Comparison of ENCODE assay signal across 8 cellular contexts in the genomic region with DNA sequence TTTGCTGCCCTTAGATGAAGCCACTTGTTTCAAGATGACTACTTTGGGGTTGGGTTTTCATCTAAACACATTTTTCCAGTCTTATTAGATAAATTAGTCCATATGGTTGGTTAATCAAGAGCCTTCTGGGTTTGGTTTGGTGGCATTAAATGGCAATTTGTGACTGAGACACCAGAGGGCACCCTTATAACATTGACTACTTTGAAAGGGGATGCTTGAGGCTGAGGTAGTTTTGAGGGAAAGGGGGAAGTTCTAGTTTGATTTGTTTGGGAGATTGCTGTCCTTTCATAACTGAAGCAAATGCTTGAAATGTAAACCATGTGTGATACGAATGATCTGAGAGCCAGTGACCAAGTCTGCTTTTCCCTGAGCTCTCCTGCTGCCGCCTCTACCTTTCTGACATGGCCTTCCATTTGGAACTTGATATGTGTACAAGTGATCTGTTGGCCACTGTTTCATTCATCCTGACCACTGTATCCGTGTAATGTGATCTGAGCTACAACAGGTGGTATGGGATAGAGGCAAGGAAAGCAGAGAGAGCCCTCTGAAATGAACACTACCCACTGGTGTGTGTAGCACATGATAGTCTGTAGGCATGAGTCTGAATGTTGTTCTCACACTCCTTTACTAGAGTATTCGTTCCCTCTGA. TPM values are rescaled to one million over a fixed set of nuclear protein-coding genes. Genes with fewer than 3 reads are reported as not detected.
DNase-seq lines count a peak whose midpoint lies in the region; ATAC-seq and TF ChIP-seq lines count a peak whose summit lies in the region.

No MANE protein-coding gene starts in this region.

- no peaks in the 10 kb centered on the region for H3K9me3 ChIP-seq in T-helper 17 cell (ENCODE audit: control insufficient read depth, low read length, poor library complexity, severe bottlenecking)
- H3K9me3 ChIP-seq in naive thymus-derived CD4-positive, alpha-beta T cell (ENCODE audit: control insufficient read depth in 2 of 3, low read length in 3 of 3) = no peaks in the 10 kb centered on the region

- no peak overlapping the region for H3K4me3 ChIP-seq in epithelial cell of proximal tubule (ENCODE audit: low read depth, low read length)
- H3K4me3 ChIP-seq in naive thymus-derived CD4-positive, alpha-beta T cell (ENCODE audit: low read length) = no peak overlapping the region

- H3K27ac Mint-ChIP-seq in activated naive CD8-positive, alpha-beta T cell treated with anti-CD3 and anti-CD28 coated beads, Interleukin-2, amount 10 ng/mL, durations not matched to agents 7 days and 5 days = peak overlapping the region; percentile 1
- no peak overlapping the region for H3K27ac Mint-ChIP-seq in activated naive CD8-positive, alpha-beta T cell treated with anti-CD3 and anti-CD28 coated beads, Interleukin-2, amount 50 U/mL, for 24 hours
- H3K27ac Mint-ChIP-seq in T-helper 17 cell = peak overlapping the region; percentile 53
- peak overlapping the region in 7 of 9 donors; percentile 3 to 34 (median 19) for H3K27ac Mint-ChIP-seq in naive thymus-derived CD4-positive, alpha-beta T cell

- no peaks in the 10 kb centered on the region for H3K27me3 ChIP-seq in naive thymus-derived CD4-positive, alpha-beta T cell (ENCODE audit: control insufficient read depth in 2 of 2, insufficient read depth in 2 of 2, low read length in 2 of 2)

- peaks cover 13 to 28% of the 10 kb centered on the region in 2 donors for H3K4me1 ChIP-seq in naive thymus-derived CD4-positive, alpha-beta T cell (ENCODE audit: control insufficient read depth in 2 of 2, insufficient read depth in 2 of 2, low read length in 2 of 2)

- no peak overlapping the region for H3K27ac ChIP-seq in naive thymus-derived CD4-positive, alpha-beta T cell (ENCODE audit: low read depth, low read length)

- no peak for ATAC-seq in activated naive CD8-positive, alpha-beta T cell treated with anti-CD3 and anti-CD28 coated beads, Interleukin-2, amount 10 ng/mL, durations not matched to agents 7 days and 5 days (ENCODE audit: low read depth)
- ATAC-seq in activated naive CD8-positive, alpha-beta T cell treated with anti-CD3 and anti-CD28 coated beads, Interleukin-2, amount 50 U/mL, for 24 hours = no peak
- ATAC-seq in T-helper 17 cell (peak; percentile 58), GM19467 (IDR thresholded peaks at IDR 0.05; ENCODE audit: unreplicated experiment) (no peak)
- peak; percentile 86 for ATAC-seq in naive thymus-derived CD4-positive, alpha-beta T cell

- no peak overlapping the region for H3K4me3 Mint-ChIP-seq in activated naive CD8-positive, alpha-beta T cell treated with anti-CD3 and anti-CD28 coated beads, Interleukin-2, amount 10 ng/mL, durations not matched to agents 7 days and 5 days
- H3K4me3 Mint-ChIP-seq in activated naive CD8-positive, alpha-beta T cell treated with anti-CD3 and anti-CD28 coated beads, Interleukin-2, amount 50 U/mL, for 24 hours = no peak overlapping the region
- peak overlapping the region; percentile 50 for H3K4me3 Mint-ChIP-seq in T-helper 17 cell
- peak overlapping the region in 2 of 10 donors; percentile 8 to 44 for H3K4me3 Mint-ChIP-seq in naive thymus-derived CD4-positive, alpha-beta T cell

- POLR2A ChIA-PET in activated naive CD8-positive, alpha-beta T cell treated with anti-CD3 and anti-CD28 coated beads, Interleukin-2, amount 10 ng/mL, durations not matched to agents 7 days and 5 days (lab: Charles Lee) = interaction anchor here (0.6 to 8.2 kb wide), 8 partner anchors 13 to 230 kb away, joined by 3 to 79 read pairs (median 4); no protein-coding TSS in a partner anchor
- POLR2A ChIA-PET in naive thymus-derived CD4-positive, alpha-beta T cell (lab: Charles Lee) = interaction anchor here (1.1 to 28.4 kb wide), 3 partner anchors 29 to 98 kb away, joined by 3 to 742 read pairs (median 35); no protein-coding TSS in a partner anchor

- CTCF ChIA-PET in naive thymus-derived CD4-positive, alpha-beta T cell (lab: Charles Lee) = interaction anchor here (0.8 to 7.3 kb wide), 21 partner anchors 10 to 236 kb away, joined by 3 to 233 read pairs (median 6); partner anchors contain the start of gene IGFBP4

- H3K36me3 Mint-ChIP-seq in activated naive CD8-positive, alpha-beta T cell treated with anti-CD3 and anti-CD28 coated beads, Interleukin-2, amount 10 ng/mL, durations not matched to agents 7 days and 5 days = peaks cover 27% of the 10 kb centered on the region
- peaks cover 54% of the 10 kb centered on the region for H3K36me3 Mint-ChIP-seq in activated naive CD8-positive, alpha-beta T cell treated with anti-CD3 and anti-CD28 coated beads, Interleukin-2, amount 50 U/mL, for 24 hours (ENCODE audit: low read depth)
- no peaks in the 10 kb centered on the region for H3K36me3 Mint-ChIP-seq in T-helper 17 cell (ENCODE audit: low read depth)
- peaks cover 0 to 12% (median 0%) of the 10 kb centered on the region in 5 donors for H3K36me3 Mint-ChIP-seq in naive thymus-derived CD4-positive, alpha-beta T cell

- peaks cover 22% of the 10 kb centered on the region for H3K4me1 Mint-ChIP-seq in activated naive CD8-positive, alpha-beta T cell treated with anti-CD3 and anti-CD28 coated beads, Interleukin-2, amount 10 ng/mL, durations not matched to agents 7 days and 5 days
- peaks cover 28% of the 10 kb centered on the region for H3K4me1 Mint-ChIP-seq in activated naive CD8-positive, alpha-beta T cell treated with anti-CD3 and anti-CD28 coated beads, Interleukin-2, amount 50 U/mL, for 24 hours
- H3K4me1 Mint-ChIP-seq in T-helper 17 cell = peaks cover 13% of the 10 kb centered on the region
- peaks cover 11 to 21% (median 15%) of the 10 kb centered on the region in 7 donors for H3K4me1 Mint-ChIP-seq in naive thymus-derived CD4-positive, alpha-beta T cell

- H3K27me3 Mint-ChIP-seq in activated naive CD8-positive, alpha-beta T cell treated with anti-CD3 and anti-CD28 coated beads, Interleukin-2, amount 10 ng/mL, durations not matched to agents 7 days and 5 days = no peaks in the 10 kb centered on the region
- no peaks in the 10 kb centered on the region for H3K27me3 Mint-ChIP-seq in activated naive CD8-positive, alpha-beta T cell treated with anti-CD3 and anti-CD28 coated beads, Interleukin-2, amount 50 U/mL, for 24 hours
- H3K27me3 Mint-ChIP-seq in T-helper 17 cell = no peaks in the 10 kb centered on the region
- no peaks in the 10 kb centered on the region for H3K27me3 Mint-ChIP-seq in naive thymus-derived CD4-positive, alpha-beta T cell

- intact Hi-C loops in naive thymus-derived CD4-positive, alpha-beta T cell (cut with micrococcal nuclease) = loop anchor here (1.0 kb wide), 5 partner anchors 15 to 230 kb away; no protein-coding TSS in a partner anchor

- peak; percentile 83 for TF ChIP-seq CTCF in epithelial cell of proximal tubule (conservative IDR thresholded peaks at IDR 0.05; ENCODE audit: low read depth, low read length)

- no peaks in the 10 kb centered on the region for H3K36me3 ChIP-seq in naive thymus-derived CD4-positive, alpha-beta T cell (ENCODE audit: control insufficient read depth in 2 of 3, insufficient read depth in 3 of 3, low read length in 3 of 3)

- no peaks in the 10 kb centered on the region for H3K9me3 Mint-ChIP-seq in activated naive CD8-positive, alpha-beta T cell treated with anti-CD3 and anti-CD28 coated beads, Interleukin-2, amount 10 ng/mL, durations not matched to agents 7 days and 5 days
- H3K9me3 Mint-ChIP-seq in activated naive CD8-positive, alpha-beta T cell treated with anti-CD3 and anti-CD28 coated beads, Interleukin-2, amount 50 U/mL, for 24 hours = no peaks in the 10 kb centered on the region
- peaks cover 0 to 2% (median 0%) of the 10 kb centered on the region in 11 donors for H3K9me3 Mint-ChIP-seq in naive thymus-derived CD4-positive, alpha-beta T cell

- no peak for DNase-seq in activated naive CD8-positive, alpha-beta T cell treated with anti-CD3 and anti-CD28 coated beads, Interleukin-2, amount 10 ng/mL, durations not matched to agents 7 days and 5 days
- no peak for DNase-seq in activated naive CD8-positive, alpha-beta T cell treated with anti-CD3 and anti-CD28 coated beads, Interleukin-2, amount 50 U/mL, for 24 hours
- DNase-seq in NCI-H1436 (lab: John Stamatoyannopoulos, UW) = peak; percentile 64
- peak in 1 of 3 donors; percentile 49 for DNase-seq in T-helper 17 cell
- no peak for DNase-seq in epithelial cell of proximal tubule (ENCODE audit: low read depth)
- peak in 7 of 9 donors; percentile 43 to 70 (median 64) for DNase-seq in naive thymus-derived CD4-positive, alpha-beta T cell
- DNase-seq in T-helper 9 cell = no peak

RNA-seq across cellular contexts. Expression of gene RARA, which starts 5.8 kb away (rescaled TPM):
- total RNA-seq in activated naive CD8-positive, alpha-beta T cell treated with anti-CD3 and anti-CD28 coated beads, Interleukin-2, amount 10 ng/mL, durations not matched to agents 7 days and 5 days = 10 to 100 TPM; 51.7 to 53.6 TPM
- 100 to 1,000 TPM in 1 of 2 donors, 10 to 100 TPM in 1; 97.0 to 106 TPM for total RNA-seq in T-helper 17 cell
- 19.5 and 21.9 TPM in 2 replicates for total RNA-seq in epithelial cell of proximal tubule
- 100 to 1,000 TPM in 1 of 5 experiments, 10 to 100 TPM in 4; 40.0 to 115 (median 43.8) TPM for total RNA-seq in naive thymus-derived CD4-positive, alpha-beta T cell
- 10 to 100 TPM in 1 of 2 donors, 1 to 10 TPM in 1; 6.7 to 16.5 TPM for polyA plus RNA-seq in naive thymus-derived CD4-positive, alpha-beta T cell

RNA-seq across cellular contexts. Expression of gene CDC6, which starts 15.5 kb away (rescaled TPM):
- 10 to 100 TPM; 67.9 to 75.2 TPM for total RNA-seq in activated naive CD8-positive, alpha-beta T cell treated with anti-CD3 and anti-CD28 coated beads, Interleukin-2, amount 10 ng/mL, durations not matched to agents 7 days and 5 days
- total RNA-seq in T-helper 17 cell (1 to 10 TPM; 1.2 to 2.7 TPM), epithelial cell of proximal tubule (49.2 and 66.5 TPM in 2 replicates)
- total RNA-seq in naive thymus-derived CD4-positive, alpha-beta T cell = 10 to 100 TPM in 1 of 5 experiments, 1 to 10 TPM in 1, under 1 TPM in 3; 0.51 to 73.6 (median 0.85) TPM
- polyA plus RNA-seq in naive thymus-derived CD4-positive, alpha-beta T cell = under 1 TPM; 0.09 to 0.24 TPM

Comparison
In these comparisons a context has a peak if more than half of its experiments do, and no peak if none do; other contexts are left out.
1. ATAC-seq: peak in T-helper 17 cell (single experiment) and naive thymus-derived CD4-positive, alpha-beta T cell (single experiment); none in activated naive CD8-positive, alpha-beta T cell treated with anti-CD3 and anti-CD28 coated beads, Interleukin-2, amount 10 ng/mL, durations not matched to agents 7 days and 5 days (single experiment), activated naive CD8-positive, alpha-beta T cell treated with anti-CD3 and anti-CD28 coated beads, Interleukin-2, amount 50 U/mL, for 24 hours (single experiment) and GM19467 (single experiment).
2. DNase-seq: peak in NCI-H1436 (single experiment) and naive thymus-derived CD4-positive, alpha-beta T cell (7 of 9); none in activated naive CD8-positive, alpha-beta T cell treated with anti-CD3 and anti-CD28 coated beads, Interleukin-2, amount 10 ng/mL, durations not matched to agents 7 days and 5 days (single experiment), activated naive CD8-positive, alpha-beta T cell treated with anti-CD3 and anti-CD28 coated beads, Interleukin-2, amount 50 U/mL, for 24 hours (single experiment), epithelial cell of proximal tubule (single experiment) and T-helper 9 cell (single experiment).